Comparison of ENCODE assay signal across 8 cellular contexts in the genomic region with DNA sequence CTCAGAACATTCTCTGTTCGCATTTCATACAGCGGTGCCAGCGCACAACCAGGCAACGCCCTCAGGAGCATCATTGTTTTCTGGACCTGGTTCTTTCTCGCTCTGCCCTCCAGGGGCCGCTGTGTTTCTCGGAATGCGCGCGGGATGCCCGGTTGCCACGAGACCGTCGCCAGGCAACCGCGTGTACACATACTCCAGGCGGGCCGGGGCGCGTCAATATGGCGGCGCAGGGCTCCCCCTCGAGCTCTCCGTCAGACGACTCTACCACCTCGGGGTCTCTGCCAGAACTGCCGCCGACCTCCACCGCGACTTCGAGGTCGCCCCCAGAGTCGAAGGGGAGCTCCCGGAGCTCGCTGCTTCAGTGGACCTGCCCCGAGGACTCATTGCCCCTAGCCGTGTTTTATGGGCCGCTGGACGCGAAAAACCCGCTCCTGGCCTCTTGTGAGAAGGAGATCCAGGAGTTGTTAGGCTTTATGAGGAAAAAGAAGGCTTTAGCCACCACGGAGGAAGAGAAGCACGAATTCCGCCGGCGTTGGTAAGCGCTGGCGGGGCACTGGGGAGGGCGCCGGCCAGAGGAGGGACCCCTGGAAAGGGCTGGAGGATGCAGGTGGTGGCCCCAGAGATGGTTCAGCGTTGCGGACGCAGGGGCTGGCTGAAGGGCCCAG.
A peak's percentile ranks its signal among the peaks of the same experiment; 100 is the strongest.
DNase-seq lines count a peak whose midpoint lies in the region; ATAC-seq and TF ChIP-seq lines count a peak whose summit lies in the region.

A gene with protein sequence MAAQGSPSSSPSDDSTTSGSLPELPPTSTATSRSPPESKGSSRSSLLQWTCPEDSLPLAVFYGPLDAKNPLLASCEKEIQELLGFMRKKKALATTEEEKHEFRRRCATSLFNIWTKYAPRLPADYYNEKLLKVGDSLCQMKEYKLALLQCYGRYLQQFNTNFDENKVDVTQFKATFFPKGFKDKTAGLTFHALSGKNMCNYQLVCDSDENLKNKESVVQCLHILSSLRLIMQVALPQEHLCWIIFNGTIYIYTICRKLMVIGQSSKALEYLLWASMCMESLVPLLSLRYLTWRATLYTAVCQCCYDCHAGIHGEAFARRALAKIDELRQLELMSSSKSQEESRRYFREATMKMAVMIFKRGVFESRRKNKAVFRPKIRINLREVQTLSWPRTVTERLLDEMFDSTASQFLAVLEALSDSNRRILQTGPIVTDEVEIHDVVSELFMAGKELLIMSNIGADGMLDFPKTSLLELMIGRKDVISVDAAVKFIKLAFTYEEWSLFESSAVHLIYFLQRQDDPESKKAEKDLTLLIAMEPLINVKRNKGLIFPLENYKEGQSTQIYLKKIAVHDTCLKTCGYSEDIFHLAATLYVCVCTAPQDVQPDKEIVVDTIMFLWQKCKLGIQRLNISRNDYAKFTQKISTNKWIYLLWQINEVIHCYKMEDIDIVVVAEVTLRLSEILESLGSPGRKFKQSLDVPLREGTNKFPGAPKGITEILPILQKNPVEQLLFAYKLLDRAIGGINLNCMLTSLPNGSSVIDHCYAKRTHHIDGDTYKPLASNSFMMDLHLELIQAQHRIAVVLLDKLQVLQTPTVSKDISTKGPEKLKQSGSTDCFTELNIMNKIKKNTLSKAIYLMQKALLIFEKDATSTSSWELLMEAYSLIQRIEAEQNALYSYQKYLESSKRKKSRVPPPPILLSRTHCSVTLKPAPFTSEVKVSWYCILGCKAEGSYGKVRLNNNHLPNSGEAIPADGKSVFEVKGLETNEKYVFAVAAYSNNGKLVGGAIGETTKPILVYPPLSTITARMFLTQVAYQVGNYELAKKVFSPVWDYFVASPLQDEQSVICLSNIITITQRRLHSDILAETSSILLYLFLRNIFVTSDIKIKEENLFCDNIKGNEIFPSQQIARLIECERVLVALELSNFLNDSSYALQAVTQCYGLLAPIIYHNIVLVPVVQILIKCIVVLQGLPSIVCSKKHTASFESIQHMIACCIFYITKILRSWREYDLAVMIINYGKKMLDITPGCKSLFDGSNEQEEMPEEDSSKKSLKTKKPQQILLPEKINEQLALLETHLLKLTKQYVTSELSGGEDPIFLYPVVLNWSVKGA (N-terminal part only) (plus strand): TSS at position 186 of the 665 bp plus-strand sequence. CDS start 33 bp downstream, at position 219.

- H3K4me1 ChIP-seq in DND-41 (ENCODE audit: insufficient read depth, low read length) = peaks cover 14% of the 10 kb centered on the region

- H3K27me3 Mint-ChIP-seq in nephron progenitor cell (ENCODE audit: low read depth, poor library complexity) = peaks cover 20% of the 10 kb centered on the region
- no peaks in the 10 kb centered on the region for H3K27me3 Mint-ChIP-seq in stimulated activated naive CD8-positive, alpha-beta T cell treated with anti-CD3 and anti-CD28 coated beads, Interleukin-15, Interleukin-2, amounts not matched to agents 100 ng/mL and 50 ng/mL, for 24 hours

- peak; percentile 89 for TF ChIP-seq CTCF in DND-41 (IDR thresholded peaks at IDR 0.05; ENCODE audit: borderline replicate concordance, extremely low read depth, low read length, poor library complexity, severe bottlenecking)
- peak; percentile 93 for TF ChIP-seq CTCF in LNCaP clone FGC (IDR thresholded peaks at IDR 0.05; ENCODE audit: control insufficient read depth, extremely low read depth, insufficient read depth)
- peak; percentile 87 for TF ChIP-seq CTCF in RWPE1 (conservative IDR thresholded peaks at IDR 0.05; ENCODE audit: low read depth)
- TF ChIP-seq CTCF in nephron progenitor cell (IDR thresholded peaks at IDR 0.05) = peak; percentile 85

- peaks cover 20% of the 10 kb centered on the region for H3K4me1 Mint-ChIP-seq in nephron progenitor cell
- H3K4me1 Mint-ChIP-seq in stimulated activated naive CD8-positive, alpha-beta T cell treated with anti-CD3 and anti-CD28 coated beads, Interleukin-15, Interleukin-2, amounts not matched to agents 100 ng/mL and 50 ng/mL, for 24 hours (ENCODE audit: low read depth) = peaks cover 39% of the 10 kb centered on the region

- no peaks in the 10 kb centered on the region for H4K20me1 ChIP-seq in DND-41 (ENCODE audit: insufficient read depth, low read length)

- CTCF ChIA-PET in RWPE1 (lab: Yijun Ruan, JAX) = interaction anchor here (0.5 to 1.2 kb wide), 13 partner anchors 11 to 1067 kb away, joined by 3 to 8 read pairs (median 3); no protein-coding TSS in a partner anchor

- peak within 1 kb of the TSS; percentile 32; the same call in 1 of the 2 replicates for H3K9ac ChIP-seq in DND-41 (ENCODE audit: low read depth, low read length)

- H3K9me3 Mint-ChIP-seq in nephron progenitor cell = no peaks in the 10 kb centered on the region
- no peaks in the 10 kb centered on the region for H3K9me3 Mint-ChIP-seq in stimulated activated naive CD8-positive, alpha-beta T cell treated with anti-CD3 and anti-CD28 coated beads, Interleukin-15, Interleukin-2, amounts not matched to agents 100 ng/mL and 50 ng/mL, for 24 hours

- DNase-seq in DND-41 (peak; percentile 92), GOT3 (lab: John Stamatoyannopoulos, UW) (peak; percentile 62), LNCaP clone FGC (ENCODE audit: low read depth) (peak; percentile 63), RWPE1 (ENCODE audit: low spot score) (peak; percentile 93), fibroblast of the conjunctiva (ENCODE audit: low read depth) (peak; percentile 88), nephron progenitor cell (peak; percentile 96)
- peak; percentile 91 for DNase-seq in activated effector memory CD4-positive, alpha-beta T cell treated with Interleukin-2 at 50 U/mL for 16 hours

- H3K27me3 ChIP-seq in DND-41 (ENCODE audit: insufficient read depth, low read length, poor library complexity) = no peaks in the 10 kb centered on the region

- H3K36me3 Mint-ChIP-seq in nephron progenitor cell (ENCODE audit: low read depth) = no peaks in the 10 kb centered on the region
- no peaks in the 10 kb centered on the region for H3K36me3 Mint-ChIP-seq in stimulated activated naive CD8-positive, alpha-beta T cell treated with anti-CD3 and anti-CD28 coated beads, Interleukin-15, Interleukin-2, amounts not matched to agents 100 ng/mL and 50 ng/mL, for 24 hours (ENCODE audit: low read depth)

- H3K79me2 ChIP-seq in DND-41 (ENCODE audit: insufficient read depth, low read length) = no peaks in the 10 kb centered on the region

- H3K27ac ChIP-seq in DND-41 (ENCODE audit: low read length) = no peak within 1 kb of the TSS
- H3K27ac ChIP-seq in RWPE1 = peak within 1 kb of the TSS; percentile 65

- H3K4me3 Mint-ChIP-seq in nephron progenitor cell = peak within 1 kb of the TSS; percentile 98
- H3K4me3 Mint-ChIP-seq in stimulated activated naive CD8-positive, alpha-beta T cell treated with anti-CD3 and anti-CD28 coated beads, Interleukin-15, Interleukin-2, amounts not matched to agents 100 ng/mL and 50 ng/mL, for 24 hours = peak within 1 kb of the TSS; percentile 86

- H3K4me2 ChIP-seq in DND-41 (ENCODE audit: insufficient read depth, low read length) = peak within 1 kb of the TSS; percentile 82

- H3K27ac Mint-ChIP-seq in nephron progenitor cell = peak within 1 kb of the TSS; percentile 94
- H3K27ac Mint-ChIP-seq in stimulated activated naive CD8-positive, alpha-beta T cell treated with anti-CD3 and anti-CD28 coated beads, Interleukin-15, Interleukin-2, amounts not matched to agents 100 ng/mL and 50 ng/mL, for 24 hours = peak within 1 kb of the TSS; percentile 81

- peak; percentile 96 for ATAC-seq in DND-41 (ENCODE audit: insufficient read depth, low read depth)

- H3K36me3 ChIP-seq in DND-41 (ENCODE audit: insufficient read depth, low read length) = no peaks in the 10 kb centered on the region

- POLR2A ChIA-PET in RWPE1 (lab: Yijun Ruan, JAX; ENCODE audit: low non-redundant PET) = no interaction called here

- H3K9me3 ChIP-seq in DND-41 (ENCODE audit: insufficient read depth, low read length, severe bottlenecking) = no peaks in the 10 kb centered on the region

- peak within 1 kb of the TSS; percentile 79 for H2AFZ ChIP-seq in DND-41 (ENCODE audit: low read depth, low read length)

- H3K4me3 ChIP-seq in DND-41 (ENCODE audit: low read depth in 1 of 2, low read length in 2 of 2) (peak within 1 kb of the TSS; percentile 19 to 63; a peak in 3 of 4 replicates), LNCaP clone FGC (ENCODE audit: low read depth, low read length) (peak within 1 kb of the TSS; percentile 68)
